Comparison of ENCODE assay signal across 12 cellular contexts in the genomic region with DNA sequence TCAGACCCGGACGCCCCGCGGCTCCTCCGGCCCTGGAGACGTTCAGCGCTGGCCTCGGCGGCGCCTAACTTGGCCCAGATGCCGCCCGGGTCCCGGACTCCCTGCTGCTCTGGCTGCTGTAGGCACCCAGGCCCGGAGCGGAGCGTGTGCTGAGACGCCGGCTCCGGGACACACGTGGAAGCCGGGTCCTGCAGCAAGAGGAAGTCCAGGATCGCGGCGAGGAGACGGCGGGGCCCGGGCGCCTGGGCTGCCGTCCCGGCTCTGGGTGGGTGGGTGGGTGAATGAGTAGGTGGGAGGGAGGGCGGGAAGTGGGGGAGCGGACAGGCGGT. TPM values are rescaled to one million over a fixed set of nuclear protein-coding genes. Genes with fewer than 3 reads are reported as not detected.
DNase-seq lines count a peak whose midpoint lies in the region; ATAC-seq and TF ChIP-seq lines count a peak whose summit lies in the region.
"Had no signal": no experiment of that assay in that cellular context is flagged by ENCODE, and none has a peak within 500 bp of the region (broad histone marks: within the 10 kb centered on the region; RNA-seq: fewer than 3 reads in every experiment).

No MANE protein-coding gene starts in this region.

- no peak overlapping the region for H3K27ac ChIP-seq in urinary bladder (ENCODE audit: low read depth)
- H3K27ac ChIP-seq: GM23248 had no signal

- peaks cover 3% of the 10 kb centered on the region for H3K4me1 ChIP-seq in urinary bladder (ENCODE audit: insufficient read depth)

- H3K36me3 ChIP-seq in urinary bladder (ENCODE audit: insufficient read depth): no peaks in the 10 kb centered on the region

- H3K4me1 Mint-ChIP-seq in WTC11: peaks cover 55% of the 10 kb centered on the region

- no peaks in the 10 kb centered on the region for H3K36me3 Mint-ChIP-seq in WTC11

- H3K27ac Mint-ChIP-seq in WTC11: no peak overlapping the region

- WGBS in urinary bladder: under 1% methylated on average over 33 of the region's 33 CpGs

- no peaks in the 10 kb centered on the region for H3K9me3 Mint-ChIP-seq in WTC11

- peak; percentile 16 for DNase-seq in activated CD4-positive, alpha-beta T cell treated with anti-CD3 and anti-CD28 coated beads for 48 hours
- DNase-seq in activated CD4-positive, alpha-beta T cell treated with anti-CD3 and anti-CD28 coated beads, Interleukin-2, amount 50 U/mL, for 48 hours: no peak
- no peak for DNase-seq in WTC11 (ENCODE audit: low spot score)
- DNase-seq in islet precursor cell: peak; percentile 72
- DNase-seq in HPDE6-E6E7 (ENCODE audit: extremely low spot score): no peak
- DNase-seq: cortex of kidney, GM23248, NCI-H2029 treated with DMSO at 0.1 percent for 48 hours had no signal

- H3K4me3 Mint-ChIP-seq in WTC11: peak overlapping the region; percentile 68; the same call in 1 of the 2 replicates

- POLR2A ChIA-PET in WTC11 (lab: Charles Lee): interaction anchor here (0.6 to 1.0 kb wide), 2 partner anchors 9 to 1474 kb away, joined by 3 read pairs; no protein-coding TSS in a partner anchor

- H3K27me3 Mint-ChIP-seq in WTC11 (ENCODE audit: low read depth): peaks cover 99% of the 10 kb centered on the region

- ATAC-seq in WTC11: no peak
- ATAC-seq in HG03108 (IDR thresholded peaks at IDR 0.05; ENCODE audit: unreplicated experiment): no peak
- no peak for ATAC-seq in GM21619 (IDR thresholded peaks at IDR 0.05; ENCODE audit: unreplicated experiment)

- CTCF ChIA-PET in WTC11 (lab: Charles Lee): interaction anchor here (1.1 to 2.8 kb wide), 4 partner anchors 13 to 112 kb away, joined by 3 to 12 read pairs (median 6); no protein-coding TSS in a partner anchor

- peak overlapping the region; percentile 20 for H3K4me3 ChIP-seq in urinary bladder (ENCODE audit: low read depth, low read length)
- H3K4me3 ChIP-seq: GM23248 had no signal

- TF ChIP-seq CTCF in WTC11 (IDR thresholded peaks at IDR 0.05): no peak

TF ChIP-seq in WTC11, 78 proteins besides CTCF, POLR2A, EP300 and RAD21:
- TF ChIP-seq, protein P1, sequence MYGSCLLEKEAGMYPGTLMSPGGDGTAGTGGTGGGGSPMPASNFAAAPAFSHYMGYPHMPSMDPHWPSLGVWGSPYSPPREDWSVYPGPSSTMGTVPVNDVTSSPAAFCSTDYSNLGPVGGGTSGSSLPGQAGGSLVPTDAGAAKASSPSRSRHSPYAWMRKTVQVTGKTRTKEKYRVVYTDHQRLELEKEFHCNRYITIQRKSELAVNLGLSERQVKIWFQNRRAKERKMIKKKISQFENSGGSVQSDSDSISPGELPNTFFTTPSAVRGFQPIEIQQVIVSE (CRISPR knock-in tag; IDR thresholded peaks at IDR 0.05; ENCODE audit: borderline replicate concordance): no peak
- TF ChIP-seq, protein P2, sequence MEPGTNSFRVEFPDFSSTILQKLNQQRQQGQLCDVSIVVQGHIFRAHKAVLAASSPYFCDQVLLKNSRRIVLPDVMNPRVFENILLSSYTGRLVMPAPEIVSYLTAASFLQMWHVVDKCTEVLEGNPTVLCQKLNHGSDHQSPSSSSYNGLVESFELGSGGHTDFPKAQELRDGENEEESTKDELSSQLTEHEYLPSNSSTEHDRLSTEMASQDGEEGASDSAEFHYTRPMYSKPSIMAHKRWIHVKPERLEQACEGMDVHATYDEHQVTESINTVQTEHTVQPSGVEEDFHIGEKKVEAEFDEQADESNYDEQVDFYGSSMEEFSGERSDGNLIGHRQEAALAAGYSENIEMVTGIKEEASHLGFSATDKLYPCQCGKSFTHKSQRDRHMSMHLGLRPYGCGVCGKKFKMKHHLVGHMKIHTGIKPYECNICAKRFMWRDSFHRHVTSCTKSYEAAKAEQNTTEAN (CRISPR knock-in tag; IDR thresholded peaks at IDR 0.05): no peak

RNA-seq across cellular contexts. Expression of a gene that starts 0.2 kb away (rescaled TPM):
- total RNA-seq in WTC11 (2021) (0.09 to 0.16 TPM in 2 of 3 replicates, not detected in the other), urinary bladder (2.3 TPM)
- 0.05 TPM for polyA plus RNA-seq in urinary bladder
- total RNA-seq: GM23248; T-helper 1 cell treated with Interleukin-12 subunit alpha and Interleukin-12 subunit beta and Interleukin-4 antibody, amounts not matched to agents 30 ng/mL and 1 ng/mL, for 36 hours had no signal
- polyA plus RNA-seq: GM23248 had no signal

Comparison
In these comparisons a context has a peak if more than half of its experiments do, and no peak if none do; other contexts are left out.
1. DNase-seq: peak in activated CD4-positive, alpha-beta T cell treated with anti-CD3 and anti-CD28 coated beads for 48 hours (single experiment) and islet precursor cell (single experiment); none in activated CD4-positive, alpha-beta T cell treated with anti-CD3 and anti-CD28 coated beads, Interleukin-2, amount 50 U/mL, for 48 hours (0 of 2), WTC11 (single experiment) and HPDE6-E6E7 (single experiment).